In the genomic region with DNA sequence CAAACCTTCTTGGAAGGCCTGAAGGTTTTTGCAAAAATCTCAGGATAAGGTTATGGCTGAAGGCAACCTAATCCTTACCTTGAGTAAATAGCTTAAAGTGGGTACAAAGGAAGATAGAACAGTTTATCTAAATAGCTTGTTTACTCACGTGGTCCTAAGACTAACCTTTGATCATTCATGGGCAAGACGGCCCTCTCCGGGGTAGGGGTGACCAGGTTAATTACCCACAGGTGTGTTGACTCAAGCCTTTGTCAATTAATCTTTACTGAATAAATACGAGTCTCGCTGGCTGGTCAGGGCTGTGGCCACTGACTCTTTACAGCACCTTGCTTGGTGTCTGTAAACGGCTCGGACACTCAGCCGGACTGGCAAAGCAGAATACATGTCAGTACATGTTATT, we compare ENCODE assay signal across 23 cellular contexts. TPM values are rescaled to one million over a fixed set of nuclear protein-coding genes. Genes with fewer than 3 reads are reported as not detected.
DNase-seq lines count a peak whose midpoint lies in the region; ATAC-seq and TF ChIP-seq lines count a peak whose summit lies in the region.
"Had no signal": no experiment of that assay in that cellular context is flagged by ENCODE, and none has a peak within 500 bp of the region (broad histone marks: within the 10 kb centered on the region; RNA-seq: fewer than 3 reads in every experiment).

No MANE protein-coding gene starts in this region.

- H3K4me3 ChIP-seq in Caco-2 (ENCODE audit: low read depth, low read length) (no peak overlapping the region), stomach (no peak overlapping the region)
- H3K4me3 ChIP-seq: BLaER1, PC-9, SJSA1 had no signal

- 31 to 55% (median 49%) methylated on average over 8 of the region's 8 CpGs for whole genome bisulfite sequencing in stomach, 5 donors

- peak; percentile 86 to 91 for DNase-seq in Caco-2
- peak; percentile 8 for DNase-seq in SHP77 treated with DMSO at 0.1 percent for 48 hours (lab: John Stamatoyannopoulos, UW)
- peak in 1 of 2 donors; percentile 26 for DNase-seq in left colon
- peak; percentile 69 for DNase-seq in stomach
- DNase-seq in NCI-H128 (lab: John Stamatoyannopoulos, UW; ENCODE audit: unreplicated experiment), result no peak
- DNase-seq in activated T-cell treated with anti-CD3 and anti-CD28 coated beads, Interleukin-2, amount 50 U/mL, for 72 hours, result no peak
- DNase-seq in T-helper 2 cell, result no peak
- DNase-seq: CD4-positive, CD25-positive, alpha-beta regulatory T cell; KG1; MM.1S; NCI-H1417 treated with DMSO at 0.1 percent for 48 hours; NCI-H1930; NCI-H2107; NCI-H524; NCI-H82; NK-92 treated with Interleukin-12 subunit alpha and Interleukin-12 subunit beta, amount 100 ng/mL, for 24 hours; PC-9 had no signal

- peaks cover 39% of the 10 kb centered on the region for H3K9me3 Mint-ChIP-seq in Caco-2 (ENCODE audit: unreplicated experiment)
- no peaks in the 10 kb centered on the region for H3K9me3 Mint-ChIP-seq in activated T-cell treated with anti-CD3 and anti-CD28 coated beads, Interleukin-2, amount 50 U/mL, for 72 hours
- H3K9me3 Mint-ChIP-seq: CD4-positive, CD25-positive, alpha-beta regulatory T cell had no signal

- H3K27me3 Mint-ChIP-seq in Caco-2 (ENCODE audit: insufficient read depth, unreplicated experiment), result no peaks in the 10 kb centered on the region
- peaks cover 19% of the 10 kb centered on the region for H3K27me3 Mint-ChIP-seq in activated T-cell treated with anti-CD3 and anti-CD28 coated beads, Interleukin-2, amount 50 U/mL, for 72 hours (ENCODE audit: low read depth)

- ATAC-seq in left colon, result peak; percentile 56
- ATAC-seq in activated T-cell treated with anti-CD3 and anti-CD28 coated beads, Interleukin-2, amount 50 U/mL, for 72 hours (replicated peaks in 1 of 2), result no peak
- ATAC-seq: Right ventricle myocardium inferior had no signal

- peaks cover 20% of the 10 kb centered on the region for H3K36me3 Mint-ChIP-seq in Caco-2 (ENCODE audit: insufficient read depth, unreplicated experiment)
- H3K36me3 Mint-ChIP-seq in activated T-cell treated with anti-CD3 and anti-CD28 coated beads, Interleukin-2, amount 50 U/mL, for 72 hours (ENCODE audit: insufficient read depth in 2 of 2), result no peaks in the 10 kb centered on the region
- H3K36me3 Mint-ChIP-seq: CD4-positive, CD25-positive, alpha-beta regulatory T cell had no signal

- peak overlapping the region; percentile 31 for H3K4me3 Mint-ChIP-seq in Caco-2 (ENCODE audit: unreplicated experiment)
- H3K4me3 Mint-ChIP-seq in activated T-cell treated with anti-CD3 and anti-CD28 coated beads, Interleukin-2, amount 50 U/mL, for 72 hours, result no peak overlapping the region
- H3K4me3 Mint-ChIP-seq: CD4-positive, CD25-positive, alpha-beta regulatory T cell had no signal

- BruUV-seq in Caco-2 (replicated peaks; lab: Mats Ljungman, UMichigan), result no TSS peak

- peaks cover 15% of the 10 kb centered on the region for H3K4me1 Mint-ChIP-seq in Caco-2 (ENCODE audit: low read depth, unreplicated experiment)
- peaks cover 6% of the 10 kb centered on the region for H3K4me1 Mint-ChIP-seq in activated T-cell treated with anti-CD3 and anti-CD28 coated beads, Interleukin-2, amount 50 U/mL, for 72 hours (ENCODE audit: low read depth)

- H3K27ac Mint-ChIP-seq in Caco-2 (ENCODE audit: unreplicated experiment), result peak overlapping the region; percentile 70
- no peak overlapping the region for H3K27ac Mint-ChIP-seq in activated T-cell treated with anti-CD3 and anti-CD28 coated beads, Interleukin-2, amount 50 U/mL, for 72 hours
- H3K27ac Mint-ChIP-seq: CD4-positive, CD25-positive, alpha-beta regulatory T cell had no signal

- POLR2A ChIA-PET in Caco-2 (lab: Charles Lee), result no interaction called here

- H3K4me1 ChIP-seq in Caco-2 (peaks cover 18% of the 10 kb centered on the region), stomach (peaks cover 4 to 25% (median 13%) of the 10 kb centered on the region in 4 donors)
- H3K4me1 ChIP-seq: SJSA1 had no signal

- no peak for TF ChIP-seq EP300 in stomach (IDR thresholded peaks at IDR 0.05)

- CTCF ChIA-PET in Caco-2 (lab: Charles Lee), result interaction anchor here (0.7 kb wide), 1 partner anchor 38 kb away, joined by 3 read pairs; no protein-coding TSS in a partner anchor

- H3K27me3 ChIP-seq in Caco-2 (replicated peaks; ENCODE audit: control insufficient read depth, insufficient read depth, low read length), result no peaks in the 10 kb centered on the region
- no peaks in the 10 kb centered on the region for H3K27me3 ChIP-seq in stomach
- H3K27me3 ChIP-seq: BLaER1, SJSA1 had no signal

- H3K9me3 ChIP-seq in Caco-2, result peaks cover 30% of the 10 kb centered on the region
- no peaks in the 10 kb centered on the region for H3K9me3 ChIP-seq in stomach
- H3K9me3 ChIP-seq: SJSA1 had no signal

- H3K36me3 ChIP-seq in Caco-2 (ENCODE audit: control insufficient read depth, insufficient read depth, low read length), result no peaks in the 10 kb centered on the region; the same call in none of the 2 replicates
- H3K36me3 ChIP-seq in stomach, result no peaks in the 10 kb centered on the region
- H3K36me3 ChIP-seq: BLaER1, SJSA1 had no signal

- TF ChIP-seq CTCF in Caco-2 (IDR thresholded peaks at IDR 0.05; ENCODE audit: insufficient read depth in 1 of 2, low read depth in 1 of 2, low read length in 1 of 2, severe bottlenecking in 1 of 2, unreplicated experiment in 1 of 2) (no peak), stomach (IDR thresholded peaks at IDR 0.05) (no peak)

- intact Hi-C loops in Caco-2 (cut with micrococcal nuclease; ENCODE audit: unreplicated experiment), result loop anchor here (2.0 to 5.0 kb wide), 2 partner anchors 36 to 382 kb away; a partner anchor contains a TSS
- intact Hi-C loops in left colon (cut with DNase I, micrococcal nuclease), result loop anchor here (5.0 to 10.0 kb wide), 2 partner anchors 340 to 342 kb away; no protein-coding TSS in a partner anchor
- intact Hi-C loops in stomach (cut with DNase I; ENCODE audit: low total_unique reads), result loop anchor here (10.0 kb wide), 2 partner anchors 340 to 540 kb away; no protein-coding TSS in a partner anchor

- TF ChIP-seq POLR2A in stomach (IDR thresholded peaks at IDR 0.05), result no peak

- H3K27ac ChIP-seq in stomach, result no peak overlapping the region
- H3K27ac ChIP-seq: BLaER1, PC-9, SJSA1 had no signal

RNA-seq across cellular contexts. Expression of a gene that starts 10.8 kb away (rescaled TPM):
- total RNA-seq in Caco-2 (2022) (not detected in 2 replicates), left colon (not detected), stomach (not detected)
- not detected for polyA plus RNA-seq in stomach
- total RNA-seq in activated T-cell treated with anti-CD3 and anti-CD28 coated beads, Interleukin-2, amount 50 U/mL, for 72 hours, result not detected
- total RNA-seq: CD4-positive, CD25-positive, alpha-beta regulatory T cell; HT1080; PC-9; Right ventricle myocardium inferior; RPMI7951; SJSA1 had no signal
- polyA plus RNA-seq: AG04450; CD4-positive, CD25-positive, alpha-beta regulatory T cell had no signal

RNA-seq across cellular contexts. Expression of a gene that starts 36.6 kb away (rescaled TPM):
- total RNA-seq in Caco-2 (2022) (59.4 and 64.6 TPM in 2 replicates), left colon (100 to 1,000 TPM in 1 of 2 donors, 10 to 100 TPM in 1; 73.2 to 106 TPM), stomach (100 to 1,000 TPM in 1 of 5 donors, 10 to 100 TPM in 4; 15.1 to 103 (median 54.2) TPM)
- 100 to 1,000 TPM in 1 of 3 donors, 10 to 100 TPM in 2; 50.2 to 102 (median 62.2) TPM for polyA plus RNA-seq in stomach
- 10 to 100 TPM; 60.4 to 65.3 TPM for total RNA-seq in activated T-cell treated with anti-CD3 and anti-CD28 coated beads, Interleukin-2, amount 50 U/mL, for 72 hours
- total RNA-seq: HT1080 had no signal

Comparison
In these comparisons a context has a peak if more than half of its experiments do, and no peak if none do; other contexts are left out.
1. DNase-seq: peak in Caco-2 (2 of 2), SHP77 treated with DMSO at 0.1 percent for 48 hours (single experiment) and stomach (single experiment); none in NCI-H128 (single experiment), activated T-cell treated with anti-CD3 and anti-CD28 coated beads, Interleukin-2, amount 50 U/mL, for 72 hours (0 of 2) and T-helper 2 cell (0 of 5).